29 cellular contexts compared by ENCODE assay signal in the genomic region with DNA sequence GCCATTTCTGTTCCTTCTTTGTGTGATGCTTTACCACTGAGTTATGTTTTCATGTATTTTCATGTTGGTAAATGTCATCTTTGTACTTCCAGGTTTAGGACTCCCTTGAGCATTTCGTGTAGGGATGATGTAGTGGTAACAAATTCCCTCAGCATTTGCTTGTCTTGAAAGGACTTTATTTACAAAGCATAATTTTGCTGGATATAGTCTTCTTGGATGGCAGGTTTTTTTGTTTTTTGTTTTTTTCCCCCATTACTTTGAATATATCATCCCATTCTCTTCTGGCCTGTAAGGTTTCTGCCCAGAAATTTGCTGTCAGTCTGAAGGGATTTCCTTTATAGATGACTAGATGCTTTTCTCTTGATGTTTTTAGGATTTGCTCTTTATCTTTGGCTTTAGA.
DNase-seq lines count a peak whose midpoint lies in the region; FAIRE-seq and TF ChIP-seq lines count a peak whose summit lies in the region.
"Had no signal": no experiment of that assay in that cellular context is flagged by ENCODE, and none has a peak within 500 bp of the region (broad histone marks: within the 10 kb centered on the region; RNA-seq: fewer than 3 reads in every experiment).

No MANE protein-coding gene starts in this region.

- POLR2A ChIA-PET in HEK293 (lab: Yijun Ruan, JAX): no interaction called here

- no peaks in the 10 kb centered on the region for H3K9me3 ChIP-seq in HEK293 (ENCODE audit: control insufficient read depth, insufficient read depth, low read depth, low read length)

- CTCF ChIA-PET in HEK293 (lab: Yijun Ruan, JAX): interaction anchor here (3.0 kb wide), 1 partner anchor 221 kb away, joined by 9 read pairs; no protein-coding TSS in a partner anchor

- DNase-seq in D721Med (ENCODE audit: insufficient read length, low spot score) (no peak), NCI-H69 (lab: John Stamatoyannopoulos, UW) (no peak), NK-92 (lab: John Stamatoyannopoulos, UW; ENCODE audit: unreplicated experiment) (no peak)
- DNase-seq: 8988T; ACHN; AML-193; BE2C; C1 segment of cervical spinal cord; Caco-2; Calu3; CD4-positive, alpha-beta memory T cell; CD4-positive, alpha-beta T cell; CD4-positive, CD25-positive, alpha-beta regulatory T cell; CD8-positive, alpha-beta memory T cell; CD8-positive, alpha-beta T cell; COR-L47; DMS 273 treated with DMSO at 0.1 percent for 48 hours; DMS153; DMS53; DMS79; DMS79 treated with DMSO at 0.1 percent for 48 hours; DND-41; EL had no signal

- H3K36me3 ChIP-seq in HEK293 (ENCODE audit: control insufficient read depth in 2 of 2, insufficient read depth in 1 of 2, low read length in 2 of 2): no peaks in the 10 kb centered on the region

- no peaks in the 10 kb centered on the region for H3K4me1 ChIP-seq in HEK293 (ENCODE audit: control insufficient read depth, insufficient read depth, low read length)
- H3K4me1 ChIP-seq: A549, BE2C, Caco-2 had no signal

- no peak overlapping the region for H3K4me3 ChIP-seq in HEK293 (ENCODE audit: low read depth, low read length)
- H3K4me3 ChIP-seq: A549, BLaER1 had no signal

- TF ChIP-seq CTCF in D721Med (IDR thresholded peaks at IDR 0.05; ENCODE audit: insufficient read depth, missing control alignments) (no peak), HEK293 (tag by site-specific recombination; IDR thresholded peaks at IDR 0.05) (no peak)

- H3K27ac ChIP-seq in HEK293 (ENCODE audit: extremely low read depth, low read depth, low read length): no peak overlapping the region
- H3K27ac ChIP-seq: 22Rv1; A549; BLaER1; BLaER1 treated with 17β-estradiol and CSF1 and Interleukin-3, amounts not matched to agents 10 nM and 100 nM; C4-2B had no signal

- peak; percentile 68 for FAIRE-seq in D721Med (lab: Jason Lieb, UNC)
- FAIRE-seq: A549 had no signal

TF ChIP-seq in HEK293, 187 proteins besides CTCF, POLR2A, EP300 and RAD21:
- TF ChIP-seq SETDB1 (IDR thresholded peaks at IDR 0.05; ENCODE audit: insufficient read length, low read length): peak; percentile 91
- TF ChIP-seq ZNF629 (tag by site-specific recombination; IDR thresholded peaks at IDR 0.05): no peak
TF ChIP-seq in HEK293: peak in this region for 1.
